In genomic region chr14:100589071-100589759, GRCh38 we compare ENCODE assay signal across 16 cellular contexts. TPM values are rescaled to one million over a fixed set of nuclear protein-coding genes. Genes with fewer than 3 reads are reported as not detected.
DNase-seq lines count a peak whose midpoint lies in the region; ATAC-seq and TF ChIP-seq lines count a peak whose summit lies in the region.
"Had no signal": no experiment of that assay in that cellular context is flagged by ENCODE, and none has a peak within 500 bp of the region (broad histone marks: within the 10 kb centered on the region; RNA-seq: fewer than 3 reads in every experiment).

No MANE protein-coding gene starts in this region.

- H3K27me3 Mint-ChIP-seq in brain (peaks cover 2% of the 10 kb centered on the region), nephron progenitor cell (ENCODE audit: low read depth, poor library complexity) (peaks cover 56% of the 10 kb centered on the region)

- H3K36me3 ChIP-seq in HEK293 (ENCODE audit: control insufficient read depth in 2 of 2, insufficient read depth in 1 of 2, low read length in 2 of 2): no peaks in the 10 kb centered on the region
- H3K36me3 ChIP-seq: breast epithelium, lower lobe of right lung, thoracic aorta had no signal

- H3K4me3 ChIP-seq in HEK293 (ENCODE audit: low read depth, low read length): no peak overlapping the region
- H3K4me3 ChIP-seq: breast epithelium, lower lobe of right lung, thoracic aorta had no signal

- H3K4me1 ChIP-seq in HEK293 (ENCODE audit: control insufficient read depth, insufficient read depth, low read length): no peaks in the 10 kb centered on the region
- H3K4me1 ChIP-seq: breast epithelium had no signal

- H3K27ac Mint-ChIP-seq in brain (peak overlapping the region in 4 of 5 experiments; percentile 1 to 96 (median 46)), nephron progenitor cell (no peak overlapping the region)
- H3K27ac Mint-ChIP-seq: activated naive CD4-positive, alpha-beta T cell treated with anti-CD3 and anti-CD28 coated beads, Interleukin-2, amount 50 U/mL, for 72 hours; naive thymus-derived CD4-positive, alpha-beta T cell had no signal

- no peak overlapping the region for H3K27ac ChIP-seq in HEK293 (ENCODE audit: extremely low read depth, low read depth, low read length)
- H3K27ac ChIP-seq: breast epithelium, lower lobe of right lung, thoracic aorta had no signal

- TF ChIP-seq CTCF in HEK293 (tag by site-specific recombination; IDR thresholded peaks at IDR 0.05) (no peak), brain (conservative IDR thresholded peaks at IDR 0.05) (no peak), nephron progenitor cell (IDR thresholded peaks at IDR 0.05) (no peak)

- H3K9me3 ChIP-seq in HEK293 (ENCODE audit: control insufficient read depth, insufficient read depth, low read depth, low read length): no peaks in the 10 kb centered on the region
- H3K9me3 ChIP-seq: breast epithelium, lower lobe of right lung, thoracic aorta had no signal

- H3K4me1 Mint-ChIP-seq in brain (peaks cover 36% of the 10 kb centered on the region), nephron progenitor cell (peaks cover 18% of the 10 kb centered on the region)

- H3K9me3 Mint-ChIP-seq in brain (peaks cover 0 to 4% (median 0%) of the 10 kb centered on the region in 5 experiments), nephron progenitor cell (no peaks in the 10 kb centered on the region)
- H3K9me3 Mint-ChIP-seq: activated naive CD4-positive, alpha-beta T cell treated with anti-CD3 and anti-CD28 coated beads, Interleukin-2, amount 50 U/mL, for 72 hours; naive thymus-derived CD4-positive, alpha-beta T cell had no signal

- ATAC-seq in GM18520 (IDR thresholded peaks at IDR 0.05; ENCODE audit: unreplicated experiment) (no peak), GM21515 (IDR thresholded peaks at IDR 0.05; ENCODE audit: unreplicated experiment) (no peak)
- ATAC-seq: activated naive CD4-positive, alpha-beta T cell treated with anti-CD3 and anti-CD28 coated beads, Interleukin-2, amount 50 U/mL, for 72 hours; lower lobe of right lung; naive thymus-derived CD4-positive, alpha-beta T cell had no signal

- POLR2A ChIA-PET in HEK293 (lab: Yijun Ruan, JAX): no interaction called here

- H3K36me3 Mint-ChIP-seq in brain (no peaks in the 10 kb centered on the region), nephron progenitor cell (ENCODE audit: low read depth) (no peaks in the 10 kb centered on the region)
- H3K36me3 Mint-ChIP-seq: activated naive CD4-positive, alpha-beta T cell treated with anti-CD3 and anti-CD28 coated beads, Interleukin-2, amount 50 U/mL, for 72 hours; naive thymus-derived CD4-positive, alpha-beta T cell had no signal

- H3K4me3 Mint-ChIP-seq in brain: peak overlapping the region in 1 of 5 experiments; percentile 16
- H3K4me3 Mint-ChIP-seq in nephron progenitor cell: peak overlapping the region; percentile 43

- CTCF ChIA-PET in HEK293 (lab: Yijun Ruan, JAX): interaction anchor here (0.7 kb wide), 1 partner anchor 149 kb away, joined by 3 read pairs; no protein-coding TSS in a partner anchor

- DNase-seq in D341Med (ENCODE audit: low spot score) (peak; percentile 63), nephron progenitor cell (peak; percentile 13), occipital lobe (lab: John Stamatoyannopoulos, UW) (no peak)
- no peak for DNase-seq in effector CD4-positive, alpha-beta T cell
- DNase-seq: DMS79; naive thymus-derived CD4-positive, alpha-beta T cell; stimulated activated CD4-positive, alpha-beta T cell treated with anti-CD3 and anti-CD28 coated beads, Interleukin-4, amount 100 ng/mL, for 24 hours had no signal

TF ChIP-seq in HEK293, 187 proteins besides CTCF, POLR2A, EP300 and RAD21:
- no peak for TF ChIP-seq FEZF1 (tag by site-specific recombination; IDR thresholded peaks at IDR 0.05)
- TF ChIP-seq ZBTB48 (tag by site-specific recombination; IDR thresholded peaks at IDR 0.05): peak; percentile 39; the same call in 1 of the 2 replicates
- TF ChIP-seq BCL11B (tag by site-specific recombination; IDR thresholded peaks at IDR 0.05; ENCODE audit: low read depth): no peak
- no peak for TF ChIP-seq ZSCAN16 (tag by site-specific recombination; IDR thresholded peaks at IDR 0.05)
- TF ChIP-seq AEBP2 (tag by site-specific recombination; IDR thresholded peaks at IDR 0.05; ENCODE audit: borderline replicate concordance): no peak
- no peak for TF ChIP-seq ZNF362 (tag by site-specific recombination; IDR thresholded peaks at IDR 0.05)
- TF ChIP-seq ZNF266 (tag by site-specific recombination; IDR thresholded peaks at IDR 0.05; ENCODE audit: low read depth): no peak
TF ChIP-seq in HEK293: peak in this region for 1.

RNA-seq across cellular contexts. Expression of gene BEGAIN, which starts 2.0 kb away (rescaled TPM):
- polyA plus RNA-seq in brain (ENCODE audit: insufficient read depth, low read depth, low replicate concordance): 19.3 TPM
- 8.1 TPM for total RNA-seq in occipital lobe
- total RNA-seq: LHCN-M2 had no signal

Comparison
In these comparisons a context has a peak if more than half of its experiments do, and no peak if none do; other contexts are left out.
1. DNase-seq: peak in D341Med (single experiment) and nephron progenitor cell (single experiment); none in occipital lobe (single experiment) and effector CD4-positive, alpha-beta T cell (single experiment).